ENCODE assay signal across 9 cellular contexts in the genomic region with DNA sequence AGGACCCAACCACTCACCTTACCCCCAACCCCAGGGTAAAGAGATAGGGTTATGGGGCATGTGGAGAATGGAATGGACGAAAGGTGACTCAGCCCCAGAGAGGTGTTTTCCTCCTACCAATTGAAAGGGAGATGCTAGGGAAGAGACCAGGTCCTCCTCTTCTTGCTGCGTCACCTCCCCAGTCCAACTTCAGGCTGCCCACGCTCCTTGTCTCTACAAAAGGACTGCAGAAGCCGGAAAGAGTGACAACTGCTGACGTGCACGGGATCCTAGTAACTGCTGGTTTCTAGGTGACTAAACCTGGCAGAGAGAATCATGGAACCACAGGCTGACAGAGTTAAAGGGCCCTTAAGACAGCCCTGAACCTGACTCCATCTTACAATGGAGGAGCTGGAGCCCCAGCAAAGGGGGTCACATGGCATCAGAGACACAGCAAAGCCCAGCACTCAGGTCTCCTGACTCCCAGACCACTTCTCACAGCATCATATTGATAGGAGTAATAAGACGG. TPM values are rescaled to one million over a fixed set of nuclear protein-coding genes. Genes with fewer than 3 reads are reported as not detected.
DNase-seq lines count a peak whose midpoint lies in the region; ATAC-seq, FAIRE-seq and TF ChIP-seq lines count a peak whose summit lies in the region.
"Had no signal": no experiment of that assay in that cellular context is flagged by ENCODE, and none has a peak within 500 bp of the region (broad histone marks: within the 10 kb centered on the region; RNA-seq: fewer than 3 reads in every experiment).

No MANE protein-coding gene starts in this region.

- TF ChIP-seq CTCF in heart left ventricle (IDR thresholded peaks at IDR 0.05) = no peak
- TF ChIP-seq CTCF in fibroblast of the aortic adventitia (IDR thresholded peaks at IDR 0.05; ENCODE audit: insufficient read depth, low read length) = no peak
- TF ChIP-seq CTCF in upper lobe of right lung (IDR thresholded peaks at IDR 0.05) = no peak

- H3K27me3 ChIP-seq in heart left ventricle = no peaks in the 10 kb centered on the region
- no peaks in the 10 kb centered on the region for H3K27me3 ChIP-seq in upper lobe of right lung

- FAIRE-seq in GM12892 (lab: Jason Lieb, UNC) = no peak

- H3K36me3 ChIP-seq in heart left ventricle (peaks cover 0 to 30% (median 21%) of the 10 kb centered on the region in 9 donors), upper lobe of right lung (peaks cover 44% of the 10 kb centered on the region)

- intact Hi-C loops in heart left ventricle (cut with DNase I) (no loop called here), Right ventricle myocardium inferior (cut with DNase I) (no loop called here), upper lobe of right lung (cut with DNase I) (no loop called here)

- H3K4me3 ChIP-seq in heart left ventricle (peak overlapping the region in 7 of 12 donors; percentile 75 to 97 (median 85)), fibroblast of the aortic adventitia (ENCODE audit: low read depth, low read length) (no peak overlapping the region), upper lobe of right lung (peak overlapping the region; percentile 82)

- ATAC-seq in heart left ventricle (peak; percentile 12 to 57 (median 30)), Right ventricle myocardium inferior (no peak), upper lobe of right lung (no peak)

- peaks cover 14 to 86% (median 74%) of the 10 kb centered on the region in 12 donors for H3K4me1 ChIP-seq in heart left ventricle
- H3K4me1 ChIP-seq in upper lobe of right lung = peaks cover 49% of the 10 kb centered on the region

- WGBS in heart left ventricle, 4 donors = 46 to 57% (median 49%) methylated on average over 7 of the region's 7 CpGs

- H3K27ac ChIP-seq in heart left ventricle (peak overlapping the region; percentile 88 to 98 (median 93)), upper lobe of right lung (peak overlapping the region; percentile 97)

- TF ChIP-seq POLR2A in heart left ventricle (IDR thresholded peaks at IDR 0.05) = peak in 1 of 2 donors; percentile 64
- TF ChIP-seq POLR2A in GM12892 (IDR thresholded peaks at IDR 0.05; ENCODE audit: low read depth, low read length) = no peak

- H3K9me3 ChIP-seq in heart left ventricle (no peaks in the 10 kb centered on the region), upper lobe of right lung (no peaks in the 10 kb centered on the region)

- DNase-seq in heart left ventricle = peak in 3 of 5 donors; percentile 49 to 88 (median 56)
- no peak for DNase-seq in Right ventricle myocardium inferior (ENCODE audit: missing footprints)
- DNase-seq in fibroblast of the aortic adventitia (ENCODE audit: low read depth) = peak; percentile 84
- peak in 35 of 56 donors; percentile 6 to 86 (median 45) for DNase-seq in nucleus accumbens (lab: John Stamatoyannopoulos, UW)
- no peak for DNase-seq in upper lobe of right lung
- no peak for DNase-seq in GM12892 (ENCODE audit: insufficient read length)
- DNase-seq in NCI-H2029 (lab: John Stamatoyannopoulos, UW) = no peak
- DNase-seq in DMS53 treated with DMSO at 0.1 percent for 48 hours (lab: John Stamatoyannopoulos, UW; ENCODE audit: unreplicated experiment) = no peak
- DNase-seq: MV-4-11 had no signal

RNA-seq across cellular contexts. Expression of a gene that starts 2.2 kb away (rescaled TPM):
- total RNA-seq in heart left ventricle (1,000 to 10,000 TPM in 2 of 9 donors, 100 to 1,000 TPM in 7; 416 to 1,563 (median 738) TPM), Right ventricle myocardium inferior (627 TPM), fibroblast of the aortic adventitia (ENCODE audit: low replicate concordance) (11.3 and 53.1 TPM in 2 replicates), upper lobe of right lung (1,259 TPM)
- polyA plus RNA-seq in heart left ventricle = 1,000 to 10,000 TPM in 1 of 2 donors, 100 to 1,000 TPM in 1; 819 to 1,415 TPM
- polyA plus RNA-seq in GM12892 (2012; ENCODE audit: missing spikeins) = 2.2 TPM

RNA-seq across cellular contexts. Expression of a gene that starts 58.3 kb away (rescaled TPM):
- total RNA-seq in heart left ventricle = 100 to 1,000 TPM in 8 of 9 donors, 10 to 100 TPM in 1; 86.0 to 180 (median 122) TPM
- polyA plus RNA-seq in heart left ventricle = 10 to 100 TPM; 97.1 to 97.6 TPM
- 114 TPM for total RNA-seq in Right ventricle myocardium inferior
- total RNA-seq in fibroblast of the aortic adventitia (ENCODE audit: low replicate concordance) = 33.7 and 42.9 TPM in 2 replicates
- 120 TPM for total RNA-seq in upper lobe of right lung
- 187 TPM for polyA plus RNA-seq in GM12892 (2012; ENCODE audit: missing spikeins)

Comparison
In these comparisons a context has a peak if more than half of its experiments do, and no peak if none do; other contexts are left out.
1. ATAC-seq: peak in heart left ventricle (4 of 4); none in Right ventricle myocardium inferior (single experiment) and upper lobe of right lung (single experiment).
2. DNase-seq: peak in heart left ventricle (3 of 5), fibroblast of the aortic adventitia (single experiment) and nucleus accumbens (35 of 56); none in Right ventricle myocardium inferior (single experiment), upper lobe of right lung (single experiment), GM12892 (single experiment), NCI-H2029 (single experiment) and DMS53 treated with DMSO at 0.1 percent for 48 hours (single experiment).